In the genomic region with DNA sequence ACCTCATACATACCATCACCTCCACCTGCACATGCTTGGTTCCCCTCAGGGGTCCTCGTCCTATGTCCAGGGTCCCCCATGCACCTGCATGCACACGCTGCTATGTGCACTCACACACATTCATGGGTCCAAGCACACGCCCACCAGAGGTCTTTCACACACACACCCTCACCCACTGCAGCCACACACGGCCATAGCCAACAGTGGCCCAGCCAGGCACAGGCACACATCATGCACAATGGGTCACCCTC, we compare ENCODE assay signal across 1 cellular context.
TF ChIP-seq lines count a peak whose summit lies in the region.

No MANE protein-coding gene starts in this region.

TF ChIP-seq in H1, 55 proteins besides CTCF, POLR2A, EP300 and RAD21:
- TF ChIP-seq SIX5 (IDR thresholded peaks at IDR 0.05; ENCODE audit: low read depth, low read length), result no peak
- TF ChIP-seq CBX5 (IDR thresholded peaks at IDR 0.05; ENCODE audit: low read depth, low read length), result no peak
- TF ChIP-seq SIRT6 (IDR thresholded peaks at IDR 0.05; ENCODE audit: low read length), result no peak
- TF ChIP-seq CBX8 (IDR thresholded peaks at IDR 0.05; ENCODE audit: borderline replicate concordance, low read depth, low read length), result no peak
- no peak for TF ChIP-seq POU5F1 (IDR thresholded peaks at IDR 0.05; ENCODE audit: low read depth, low read length)
- TF ChIP-seq FOSL1 (IDR thresholded peaks at IDR 0.05; ENCODE audit: insufficient read depth, low read depth, low read length), result no peak
- no peak for TF ChIP-seq CEBPB (IDR thresholded peaks at IDR 0.05; ENCODE audit: low read depth, low read length)
- TF ChIP-seq CHD2 (IDR thresholded peaks at IDR 0.05; ENCODE audit: low read length), result no peak
- TF ChIP-seq SP2 (IDR thresholded peaks at IDR 0.05; ENCODE audit: low read length), result no peak
- TF ChIP-seq SUZ12 (IDR thresholded peaks at IDR 0.05; ENCODE audit: low read length), result no peak
